Comparison of ENCODE assay signal across 8 cellular contexts in the genomic region with DNA sequence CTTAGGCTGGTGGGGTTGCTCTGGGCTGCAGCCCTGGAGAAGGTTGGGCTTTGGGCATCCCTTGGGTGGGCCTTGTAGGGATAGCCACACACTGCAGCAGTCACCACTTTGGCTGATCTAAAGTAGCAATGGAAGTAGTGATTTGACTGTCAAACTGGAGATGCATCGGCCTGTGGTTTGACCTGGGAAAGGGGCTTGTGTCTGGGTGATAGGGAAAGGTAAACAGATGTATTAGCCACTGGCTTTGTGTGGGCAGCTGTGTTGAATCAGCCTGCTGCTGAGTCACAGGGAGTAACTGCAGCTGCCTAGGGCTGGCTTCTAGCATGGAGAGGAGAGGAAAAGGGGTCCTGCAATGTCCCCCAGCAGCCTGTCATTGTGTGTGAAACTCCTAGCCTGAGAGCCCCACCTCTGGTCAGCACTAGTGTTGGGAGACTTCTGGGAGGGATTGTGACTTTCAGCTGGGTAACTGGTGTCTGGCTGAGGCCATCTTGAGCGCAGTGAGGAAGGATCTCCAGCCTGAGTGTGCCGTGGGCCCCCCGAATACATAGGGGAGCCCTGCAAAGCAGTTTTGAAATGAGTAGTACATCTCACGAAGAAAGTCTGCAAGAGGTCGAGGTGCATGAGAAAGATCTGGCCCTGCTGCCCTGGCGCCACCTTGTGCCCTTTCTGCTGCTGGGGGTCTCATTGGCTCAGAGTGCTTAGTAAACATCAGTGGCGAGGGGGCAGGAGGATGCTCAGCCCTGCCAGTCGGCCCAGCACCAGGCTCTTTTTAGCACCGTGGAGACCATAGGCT.
DNase-seq lines count a peak whose midpoint lies in the region; ATAC-seq and TF ChIP-seq lines count a peak whose summit lies in the region.

No MANE protein-coding gene starts in this region.

- peak; percentile 86 for ATAC-seq in GM19351 (IDR thresholded peaks at IDR 0.05; ENCODE audit: unreplicated experiment)
- ATAC-seq in HG03159 (IDR thresholded peaks at IDR 0.05; ENCODE audit: unreplicated experiment) = no peak

- no peak for TF ChIP-seq CTCF in foreskin fibroblast (IDR thresholded peaks at IDR 0.05; ENCODE audit: low read depth, low read length)

- H3K36me3 ChIP-seq in NT2/D1 (ENCODE audit: insufficient read depth, insufficient read length, low read length) = no peaks in the 10 kb centered on the region

- H3K4me1 ChIP-seq in NT2/D1 (ENCODE audit: insufficient read depth, insufficient read length) = no peaks in the 10 kb centered on the region

- no peak overlapping the region for H3K9ac ChIP-seq in NT2/D1 (ENCODE audit: insufficient read length, low read depth)

- H3K27me3 ChIP-seq in NT2/D1 (ENCODE audit: insufficient read depth, insufficient read length) = no peaks in the 10 kb centered on the region

- H3K9me3 ChIP-seq in NT2/D1 (ENCODE audit: insufficient read depth, low read length) = peaks cover 9% of the 10 kb centered on the region; the same call in 1 of the 2 replicates

- H3K4me3 ChIP-seq in NT2/D1 (ENCODE audit: insufficient read length, low read depth) (no peak overlapping the region), foreskin fibroblast (ENCODE audit: low read depth in 1 of 2, low read length in 2 of 2) (no peak overlapping the region)

- peak; percentile 81 for DNase-seq in COLO668 (lab: John Stamatoyannopoulos, UW; ENCODE audit: unreplicated experiment)
- peak; percentile 6 for DNase-seq in NT2/D1 (ENCODE audit: low read depth, low spot score)
- peak; percentile 69 to 82 for DNase-seq in foreskin fibroblast
- no peak for DNase-seq in MV-4-11 (lab: John Stamatoyannopoulos, UW)
- DNase-seq in ecto neural progenitor cell (ENCODE audit: low spot score) = no peak
- DNase-seq in HUDEP-2 (lab: John Stamatoyannopoulos, UW; ENCODE audit: unreplicated experiment in 76 of 76) = no peak

Comparison
In these comparisons a context has a peak if more than half of its experiments do, and no peak if none do; other contexts are left out.
1. DNase-seq: peak in COLO668 (single experiment), NT2/D1 (single experiment) and foreskin fibroblast (2 of 2); none in MV-4-11 (single experiment), ecto neural progenitor cell (single experiment) and HUDEP-2 (0 of 76).